12 cellular contexts compared by ENCODE assay signal in genomic region chr2:75570948-75571729, GRCh38. TPM values are rescaled to one million over a fixed set of nuclear protein-coding genes. Genes with fewer than 3 reads are reported as not detected.
DNase-seq lines count a peak whose midpoint lies in the region; ATAC-seq, FAIRE-seq and TF ChIP-seq lines count a peak whose summit lies in the region.
"Had no signal": no experiment of that assay in that cellular context is flagged by ENCODE, and none has a peak within 500 bp of the region (broad histone marks: within the 10 kb centered on the region; RNA-seq: fewer than 3 reads in every experiment).

No MANE protein-coding gene starts in this region.

- H3K4me1 ChIP-seq in foreskin keratinocyte (peaks cover 12% of the 10 kb centered on the region), pancreas (peaks cover 38 to 42% (median 42%) of the 10 kb centered on the region in 3 donors)

- ATAC-seq in foreskin keratinocyte (peak; percentile 4), pancreas (peak; percentile 92 to 95 (median 94)), HG02678 (IDR thresholded peaks at IDR 0.05; ENCODE audit: unreplicated experiment) (no peak)

- TF ChIP-seq CTCF in foreskin keratinocyte (conservative IDR thresholded peaks at IDR 0.05) (no peak), pancreas (IDR thresholded peaks at IDR 0.05) (no peak)

- intact Hi-C loops in pancreas (cut with DNase I): no loop called here

- H3K36me3 ChIP-seq in pancreas: no peaks in the 10 kb centered on the region
- H3K36me3 ChIP-seq: cardiac muscle cell had no signal

- in situ Hi-C loops in Caki2 (cut with HindIII; ENCODE audit: low pct_unique_long_range_greater_than_20kb, low sequenced_read_pairs): no loop called here

- WGBS in pancreas, 2 donors: 5 to 8% methylated on average over 7 of the region's 7 CpGs

- no peaks in the 10 kb centered on the region for H3K9me3 ChIP-seq in pancreas

- peak overlapping the region; percentile 30 for H3K27ac ChIP-seq in foreskin keratinocyte
- peak overlapping the region; percentile 82 to 95 (median 87) for H3K27ac ChIP-seq in pancreas
- H3K27ac ChIP-seq: cardiac muscle cell had no signal

- H3K4me3 ChIP-seq in pancreas: no peak overlapping the region
- H3K4me3 ChIP-seq: cardiac muscle cell had no signal

- peak; percentile 91 for DNase-seq in Caki2 (ENCODE audit: low read depth)
- peak; percentile 3 for DNase-seq in OCI-M1 (lab: John Stamatoyannopoulos, UW)
- DNase-seq in foreskin keratinocyte: no peak
- DNase-seq in pancreas: peak in 5 of 6 donors; percentile 63 to 91 (median 88)
- DNase-seq in activated naive CD4-positive, alpha-beta T cell (lab: John Stamatoyannopoulos, UW): no peak
- DNase-seq in OCI-M2 (lab: John Stamatoyannopoulos, UW; ENCODE audit: unreplicated experiment): no peak
- no peak for DNase-seq in activated CD8-positive, alpha-beta memory T cell treated with anti-CD3 and anti-CD28 coated beads, Interleukin-2, amount 50 U/mL, for 4 hours
- DNase-seq: DMS 273 treated with DMSO at 0.1 percent for 48 hours, NCI-H187 had no signal

- H3K27me3 ChIP-seq in foreskin keratinocyte (no peaks in the 10 kb centered on the region), pancreas (no peaks in the 10 kb centered on the region)
- H3K27me3 ChIP-seq: cardiac muscle cell had no signal

- no peak for FAIRE-seq in pancreas (lab: Jason Lieb, UNC)

RNA-seq across cellular contexts. Expression of gene EVA1A, which starts 10.4 kb away (rescaled TPM):
- 281 and 383 TPM in 2 replicates for total RNA-seq in Caki2 (2014; rRNA removed; shearing (Covaris generic); ENCODE audit: low replicate concordance)
- 29.3 and 30.0 TPM in 2 replicates for total RNA-seq in foreskin keratinocyte
- polyA plus RNA-seq in foreskin keratinocyte: 27.7 and 31.9 TPM in 2 replicates
- 10 to 100 TPM; 16.1 to 29.4 (median 19.9) TPM for total RNA-seq in pancreas
- 10 to 100 TPM; 26.2 to 36.8 TPM for polyA plus RNA-seq in pancreas
- total RNA-seq: activated CD8-positive, alpha-beta memory T cell treated with anti-CD3 and anti-CD28 coated beads for 36 hours had no signal

Comparison
In these comparisons a context has a peak if more than half of its experiments do, and no peak if none do; other contexts are left out.
1. DNase-seq: peak in Caki2 (single experiment), OCI-M1 (single experiment) and pancreas (5 of 6); none in foreskin keratinocyte (0 of 2), activated naive CD4-positive, alpha-beta T cell (0 of 4), OCI-M2 (single experiment) and activated CD8-positive, alpha-beta memory T cell treated with anti-CD3 and anti-CD28 coated beads, Interleukin-2, amount 50 U/mL, for 4 hours (single experiment).